ENCODE assay signal across 8 cellular contexts in the genomic region with DNA sequence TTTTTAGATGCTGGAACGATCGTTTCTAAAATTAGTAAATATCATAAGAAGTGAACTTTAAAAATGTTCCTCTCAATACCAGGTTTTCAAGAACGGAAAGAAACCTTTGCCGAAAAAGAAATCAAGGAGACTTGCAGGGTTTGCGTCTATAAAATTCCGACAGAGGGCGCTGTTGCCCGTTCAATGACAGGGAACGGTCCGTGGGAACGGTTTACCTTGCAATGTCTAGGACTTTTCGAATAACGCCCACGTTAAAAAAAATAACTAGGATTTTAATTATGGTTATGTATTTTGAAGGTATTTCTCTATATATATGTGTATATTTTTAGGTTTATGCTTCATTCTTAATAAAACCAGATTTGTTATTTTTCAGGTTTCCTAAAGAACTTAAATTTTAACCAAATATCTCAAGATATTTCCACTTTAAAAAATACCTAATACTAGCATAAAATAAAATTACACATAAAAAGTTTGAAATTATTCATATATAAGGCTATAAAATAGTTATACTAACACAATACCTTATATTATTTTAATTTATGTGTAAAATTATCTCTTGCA. TPM values are rescaled to one million over a fixed set of nuclear protein-coding genes. Genes with fewer than 3 reads are reported as not detected.
DNase-seq lines count a peak whose midpoint lies in the region; ATAC-seq and TF ChIP-seq lines count a peak whose summit lies in the region.

No MANE protein-coding gene starts in this region.

- peak; percentile 13 for DNase-seq in GF-D8 (lab: John Stamatoyannopoulos, UW)
- peak; percentile 67 for DNase-seq in KBM-7
- peak; percentile 54 for DNase-seq in RWPE1 (ENCODE audit: low spot score)
- peak; percentile 49 for DNase-seq in Right ventricle myocardium superior
- DNase-seq in pons (ENCODE audit: low spot score) = peak; percentile 81
- peak; percentile 57 to 84 for DNase-seq in aorta

- POLR2A ChIA-PET in RWPE1 (lab: Yijun Ruan, JAX; ENCODE audit: low non-redundant PET) = no interaction called here

- no peaks in the 10 kb centered on the region for H3K9me3 Mint-ChIP-seq in activated naive CD8-positive, alpha-beta T cell (ENCODE audit: low read depth)

- H3K27ac ChIP-seq in RWPE1 (no peak overlapping the region), aorta (ENCODE audit: low read depth in 1 of 2, low read length in 2 of 2) (no peak overlapping the region)

- H3K27ac Mint-ChIP-seq in activated naive CD8-positive, alpha-beta T cell = no peak overlapping the region

- no peaks in the 10 kb centered on the region for H3K36me3 Mint-ChIP-seq in activated naive CD8-positive, alpha-beta T cell

- no peaks in the 10 kb centered on the region for H3K36me3 ChIP-seq in aorta (ENCODE audit: control insufficient read depth in 1 of 2, insufficient read depth in 2 of 2, low read length in 1 of 2)

- intact Hi-C loops in Right ventricle myocardium superior (cut with DNase I) = loop anchor here (5.0 kb wide), 1 partner anchor 1206 kb away; no protein-coding TSS in a partner anchor
- intact Hi-C loops in aorta (cut with DNase I) = loop anchor here in 1 of 2 donors (5.0 kb wide), 1 partner anchor 1206 kb away; no protein-coding TSS in a partner anchor

- CTCF ChIA-PET in RWPE1 (lab: Yijun Ruan, JAX) = interaction anchor here (0.6 to 0.7 kb wide), 6 partner anchors 136 to 723 kb away, joined by 3 to 5 read pairs (median 4); no protein-coding TSS in a partner anchor

- in situ Hi-C loops in KBM-7 (cut with MboI; ENCODE audit: low pct_unique_long_range_greater_than_20kb, low sequenced_read_pairs) = no loop called here

- no peaks in the 10 kb centered on the region for H3K27me3 ChIP-seq in aorta (ENCODE audit: control insufficient read depth in 1 of 2, insufficient read depth in 2 of 2, low read length in 1 of 2)

- H3K4me1 ChIP-seq in aorta (ENCODE audit: control insufficient read depth in 1 of 2, insufficient read depth in 2 of 2, low read length in 2 of 2) = no peaks in the 10 kb centered on the region

- H3K4me3 Mint-ChIP-seq in activated naive CD8-positive, alpha-beta T cell = peak overlapping the region; percentile 90

- H3K27me3 Mint-ChIP-seq in activated naive CD8-positive, alpha-beta T cell = peaks cover 34% of the 10 kb centered on the region

- peak; percentile 73 for TF ChIP-seq CTCF in RWPE1 (conservative IDR thresholded peaks at IDR 0.05; ENCODE audit: low read depth)

- H3K4me1 Mint-ChIP-seq in activated naive CD8-positive, alpha-beta T cell (ENCODE audit: low read depth) = peaks cover 25% of the 10 kb centered on the region

- ATAC-seq in GM21825 (IDR thresholded peaks at IDR 0.05; ENCODE audit: unreplicated experiment) (peak; percentile 72), Right ventricle myocardium superior (ENCODE audit: poor library complexity) (peak; percentile 65), aorta (ENCODE audit: low FRiP score) (no peak)

- H3K9me3 ChIP-seq in aorta (ENCODE audit: control insufficient read depth, low read length) = no peaks in the 10 kb centered on the region

- WGBS in aorta, 2 donors = 1% methylated on average over 14 of the region's 14 CpGs

- H3K4me3 ChIP-seq in aorta (ENCODE audit: low read length in 2 of 2) = peak overlapping the region in 1 of 2 donors; percentile 57

RNA-seq across cellular contexts. Expression of gene TFAP2B, which starts 2.5 kb away (rescaled TPM):
- total RNA-seq in Right ventricle myocardium superior (not detected), aorta (not detected)
- polyA plus RNA-seq in aorta = under 1 TPM in 1 of 2 donors, not detected in 1; 0.13 TPM

Comparison
In these comparisons a context has a peak if more than half of its experiments do, and no peak if none do; other contexts are left out.
1. DNase-seq: peak in every context shown above with its lines; median percentile 81 in pons; 70 in aorta; 67 in KBM-7; 54 in RWPE1; 49 in Right ventricle myocardium superior; 13 in GF-D8.